ENCODE assay signal across 1 cellular context in the genomic region with DNA sequence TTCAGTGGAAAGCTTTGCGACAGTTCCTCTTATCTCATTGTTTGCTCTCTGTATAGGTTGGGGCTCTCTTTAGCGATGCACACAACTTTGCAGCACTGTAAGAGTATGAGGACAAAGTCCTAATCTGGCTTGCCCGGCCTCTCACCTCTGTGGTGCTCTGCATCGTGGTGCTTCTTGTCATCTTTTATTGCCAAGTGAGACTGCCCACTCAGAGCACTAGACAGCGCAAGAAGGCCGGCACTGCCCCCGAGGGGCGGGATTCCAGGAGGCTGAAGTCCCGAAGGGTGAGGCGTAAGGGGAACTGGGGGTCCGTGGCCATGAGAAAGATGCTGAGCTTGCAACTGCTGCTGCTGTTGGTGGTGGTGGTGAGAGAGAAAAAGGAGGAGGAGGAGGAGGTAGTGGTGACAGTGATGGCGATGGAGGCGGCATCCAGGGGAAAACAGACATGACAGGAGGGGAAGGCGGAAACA.
TF ChIP-seq lines count a peak whose summit lies in the region.

No MANE protein-coding gene starts in this region.

TF ChIP-seq in WTC11, 78 proteins besides CTCF, POLR2A, EP300 and RAD21:
- TF ChIP-seq IRF2 (CRISPR knock-in tag; IDR thresholded peaks at IDR 0.05; ENCODE audit: borderline replicate concordance, low read depth) (no peak), ZSCAN18 (CRISPR knock-in tag; IDR thresholded peaks at IDR 0.05) (no peak), NFYB (CRISPR knock-in tag; conservative IDR thresholded peaks at IDR 0.05; ENCODE audit: low read depth) (no peak), TEAD4 (CRISPR knock-in tag; IDR thresholded peaks at IDR 0.05) (no peak), ETV6 (CRISPR knock-in tag; IDR thresholded peaks at IDR 0.05) (no peak), HMGA2 (CRISPR knock-in tag; IDR thresholded peaks at IDR 0.05) (no peak), FOXJ3 (CRISPR knock-in tag; IDR thresholded peaks at IDR 0.05; ENCODE audit: borderline replicate concordance) (no peak), ZBTB21 (CRISPR knock-in tag; IDR thresholded peaks at IDR 0.05; ENCODE audit: borderline replicate concordance) (no peak), PRDM15 (CRISPR knock-in tag; IDR thresholded peaks at IDR 0.05) (no peak), NR2C2 (CRISPR knock-in tag; IDR thresholded peaks at IDR 0.05) (no peak), FOXK1 (CRISPR knock-in tag; IDR thresholded peaks at IDR 0.05) (no peak), SP1 (CRISPR knock-in tag; conservative IDR thresholded peaks at IDR 0.05) (no peak), RORB (CRISPR knock-in tag; IDR thresholded peaks at IDR 0.05) (no peak)
- TF ChIP-seq, protein P1, sequence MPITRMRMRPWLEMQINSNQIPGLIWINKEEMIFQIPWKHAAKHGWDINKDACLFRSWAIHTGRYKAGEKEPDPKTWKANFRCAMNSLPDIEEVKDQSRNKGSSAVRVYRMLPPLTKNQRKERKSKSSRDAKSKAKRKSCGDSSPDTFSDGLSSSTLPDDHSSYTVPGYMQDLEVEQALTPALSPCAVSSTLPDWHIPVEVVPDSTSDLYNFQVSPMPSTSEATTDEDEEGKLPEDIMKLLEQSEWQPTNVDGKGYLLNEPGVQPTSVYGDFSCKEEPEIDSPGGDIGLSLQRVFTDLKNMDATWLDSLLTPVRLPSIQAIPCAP (CRISPR knock-in tag; IDR thresholded peaks at IDR 0.05) = no peak
- TF ChIP-seq, protein P2, sequence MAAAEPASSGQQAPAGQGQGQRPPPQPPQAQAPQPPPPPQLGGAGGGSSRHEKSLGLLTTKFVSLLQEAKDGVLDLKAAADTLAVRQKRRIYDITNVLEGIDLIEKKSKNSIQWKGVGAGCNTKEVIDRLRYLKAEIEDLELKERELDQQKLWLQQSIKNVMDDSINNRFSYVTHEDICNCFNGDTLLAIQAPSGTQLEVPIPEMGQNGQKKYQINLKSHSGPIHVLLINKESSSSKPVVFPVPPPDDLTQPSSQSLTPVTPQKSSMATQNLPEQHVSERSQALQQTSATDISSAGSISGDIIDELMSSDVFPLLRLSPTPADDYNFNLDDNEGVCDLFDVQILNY (CRISPR knock-in tag; IDR thresholded peaks at IDR 0.05) = no peak
